ENCODE assay signal across 18 cellular contexts in genomic region chr5:111013011-111013410, GRCh38. TPM values are rescaled to one million over a fixed set of nuclear protein-coding genes. Genes with fewer than 3 reads are reported as not detected.
"Had no signal": no experiment of that assay in that cellular context is flagged by ENCODE, and none has a peak within 500 bp of the region (broad histone marks: within the 10 kb centered on the region; RNA-seq: fewer than 3 reads in every experiment).

No MANE protein-coding gene starts in this region.

- H3K79me2 ChIP-seq: parathyroid adenoma had no signal

- H2AFZ ChIP-seq: parathyroid adenoma had no signal

- H3K4me1 ChIP-seq: heart right ventricle, parathyroid adenoma, tibial nerve had no signal

- H3K36me3 ChIP-seq: esophagus muscularis mucosa, heart right ventricle, tibial nerve had no signal

- H3K27ac ChIP-seq: esophagus muscularis mucosa, heart right ventricle, parathyroid adenoma, skin epidermis, tibial nerve, VCaP had no signal

- H3K4me3 ChIP-seq: esophagus muscularis mucosa, heart right ventricle, skin epidermis, tibial nerve had no signal

- ATAC-seq: heart right ventricle, left ventricle myocardium superior, T-cell had no signal

- DNase-seq: activated CD4-positive, alpha-beta memory T cell treated with anti-CD3 and anti-CD28 coated beads, Interleukin-2, amount 10 ng/mL, durations not matched to agents 7 days and 5 days; activated gamma-delta T cell; activated naive CD8-positive, alpha-beta T cell treated with anti-CD3 and anti-CD28 coated beads for 36 hours; activated T-cell treated with anti-CD3 and anti-CD28 coated beads, Interleukin-2, amount 50 U/mL, for 48 hours; dermis blood vessel endothelial cell; endodermal cell; foreskin melanocyte; heart right ventricle; kidney; left ventricle myocardium superior; T-cell; T1000 had no signal

- H3K9me3 ChIP-seq: esophagus muscularis mucosa, heart right ventricle had no signal

- H3K27me3 ChIP-seq: esophagus muscularis mucosa, heart right ventricle, tibial nerve had no signal

- FAIRE-seq: kidney had no signal

- H3K9ac ChIP-seq: parathyroid adenoma had no signal

RNA-seq across cellular contexts. Expression of gene TSLP, which starts 58.5 kb away (rescaled TPM):
- total RNA-seq: neural crest cell had no signal
